Comparison of ENCODE assay signal across 21 cellular contexts in the genomic region with DNA sequence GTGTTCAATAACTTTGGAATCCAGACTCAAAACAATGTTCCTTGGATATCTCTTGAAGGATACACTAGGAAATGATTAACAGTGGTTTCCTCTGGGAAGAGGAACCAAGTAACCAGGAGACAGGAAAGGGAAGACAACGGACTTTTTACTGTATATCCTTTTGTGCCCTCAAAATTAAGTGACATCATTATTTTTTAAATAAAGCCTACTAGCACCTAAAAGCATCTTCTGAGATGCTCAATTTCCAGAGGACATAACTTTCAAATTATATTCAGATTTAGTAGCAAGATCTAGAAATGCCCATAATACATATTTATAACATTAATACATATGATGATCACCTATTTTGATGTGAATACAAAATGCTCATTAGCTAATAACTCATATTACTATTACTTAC. TPM values are rescaled to one million over a fixed set of nuclear protein-coding genes. Genes with fewer than 3 reads are reported as not detected.
A peak's percentile ranks its signal among the peaks of the same experiment; 100 is the strongest.
DNase-seq lines count a peak whose midpoint lies in the region; ATAC-seq, FAIRE-seq and TF ChIP-seq lines count a peak whose summit lies in the region.
"Had no signal": no experiment of that assay in that cellular context is flagged by ENCODE, and none has a peak within 500 bp of the region (broad histone marks: within the 10 kb centered on the region; RNA-seq: fewer than 3 reads in every experiment).

No MANE protein-coding gene starts in this region.

- H3K4me2 ChIP-seq in GM12878 (ENCODE audit: control insufficient read depth, insufficient read depth), result no peak overlapping the region
- H3K4me2 ChIP-seq in HepG2 (ENCODE audit: low read depth, low read length), result no peak overlapping the region
- H3K4me2 ChIP-seq in MM.1S (ENCODE audit: low read depth, low read length), result no peak overlapping the region

- no peaks in the 10 kb centered on the region for H3K9me3 Mint-ChIP-seq in activated naive CD8-positive, alpha-beta T cell treated with anti-CD3 and anti-CD28 coated beads, Interleukin-2, amount 50 U/mL, for 24 hours
- peaks cover 3% of the 10 kb centered on the region for H3K9me3 Mint-ChIP-seq in activated naive CD8-positive, alpha-beta T cell treated with anti-CD3 and anti-CD28 coated beads for 36 hours

- BruUV-seq in GM12878 (replicated peaks; lab: Mats Ljungman, UMichigan), result no TSS peak
- no TSS peak for BruUV-seq in HepG2 (replicated peaks; lab: Mats Ljungman, UMichigan)

- H3K9me3 ChIP-seq in GM12878 (replicated peaks; ENCODE audit: control insufficient read depth, insufficient read depth, low read length) (no peaks in the 10 kb centered on the region; the same call in 2 of the 3 replicates), HepG2 (ENCODE audit: low read length) (no peaks in the 10 kb centered on the region), upper lobe of right lung (no peaks in the 10 kb centered on the region), MM.1S (replicated peaks; ENCODE audit: insufficient read depth, low read length) (no peaks in the 10 kb centered on the region)

- DNase-seq in activated naive CD8-positive, alpha-beta T cell treated with anti-CD3 and anti-CD28 coated beads, Interleukin-2, amount 50 U/mL, for 24 hours, result no peak
- DNase-seq in activated naive CD8-positive, alpha-beta T cell treated with anti-CD3 and anti-CD28 coated beads for 36 hours, result no peak
- DNase-seq in GM12878 (ENCODE audit: low read depth, low spot score) (no peak), HepG2 (ENCODE audit: low spot score) (no peak), upper lobe of right lung (no peak), D341Med (ENCODE audit: low spot score) (no peak), MM.1S (no peak)
- DNase-seq: C1 segment of cervical spinal cord, DMS 273 treated with DMSO at 0.1 percent for 48 hours, GF-D8, H9, NCI-H1436 treated with DMSO at 0.1 percent for 48 hours, NCI-H2081 treated with DMSO at 0.1 percent for 48 hours, NCI-H2227 treated with DMSO at 0.1 percent for 48 hours, NCI-H524 treated with DMSO at 0.1 percent for 48 hours had no signal

- CTCF ChIA-PET in GM12878 (lab: Yijun Ruan, JAX) (interaction anchor here (0.6 to 0.7 kb wide), 2 partner anchors 159 to 1138 kb away, joined by 3 to 4 read pairs; no protein-coding TSS in a partner anchor), HepG2 (lab: Yijun Ruan, JAX; ENCODE audit: low intra/inter-chr PET ratio, low total read pairs) (no interaction called here)

- peak overlapping the region; percentile 57 for H3K27ac Mint-ChIP-seq in activated naive CD8-positive, alpha-beta T cell treated with anti-CD3 and anti-CD28 coated beads, Interleukin-2, amount 50 U/mL, for 24 hours
- no peak overlapping the region for H3K27ac Mint-ChIP-seq in activated naive CD8-positive, alpha-beta T cell treated with anti-CD3 and anti-CD28 coated beads for 36 hours

- no peak for ATAC-seq in activated naive CD8-positive, alpha-beta T cell treated with anti-CD3 and anti-CD28 coated beads, Interleukin-2, amount 50 U/mL, for 24 hours
- ATAC-seq in GM12878, result no peak
- ATAC-seq in HepG2, result no peak
- no peak for ATAC-seq in upper lobe of right lung
- ATAC-seq in GM19023 (IDR thresholded peaks at IDR 0.05; ENCODE audit: unreplicated experiment), result no peak
- ATAC-seq: Panc1, Right ventricle myocardium inferior had no signal

- TF ChIP-seq POLR2A in GM12878 (IDR thresholded peaks at IDR 0.05; ENCODE audit: low read depth, low read length), result no peak
- TF ChIP-seq POLR2A in HepG2 (IDR thresholded peaks at IDR 0.05; ENCODE audit: insufficient read depth in 1 of 2, low read depth in 2 of 2, low read length in 2 of 2), result no peak

- no peak for TF ChIP-seq RAD21 in GM12878 (IDR thresholded peaks at IDR 0.05; ENCODE audit: insufficient read depth, low read depth, low read length)
- TF ChIP-seq RAD21 in HepG2 (CRISPR knock-in tag; IDR thresholded peaks at IDR 0.05), result no peak

- no peak overlapping the region for H3K4me3 ChIP-seq in GM12878
- H3K4me3 ChIP-seq in HepG2 (replicated peaks in 1 of 3; ENCODE audit: insufficient read depth in 1 of 3, low read depth in 2 of 3, low read length in 3 of 3), result no peak overlapping the region
- H3K4me3 ChIP-seq in upper lobe of right lung, result no peak overlapping the region
- no peak overlapping the region for H3K4me3 ChIP-seq in MM.1S (ENCODE audit: low read length)

- no peak for FAIRE-seq in GM12878 (lab: Jason Lieb, UNC)
- FAIRE-seq in HepG2 (lab: Jason Lieb, UNC), result no peak
- FAIRE-seq: A204.1, GM19239, HTR-8/SVneo had no signal

- RAD21 ChIA-PET in GM12878 (lab: Charles Lee; ENCODE audit: unreplicated experiment), result no interaction called here

- no peak overlapping the region for H3K4me3 Mint-ChIP-seq in activated naive CD8-positive, alpha-beta T cell treated with anti-CD3 and anti-CD28 coated beads, Interleukin-2, amount 50 U/mL, for 24 hours
- no peak overlapping the region for H3K4me3 Mint-ChIP-seq in activated naive CD8-positive, alpha-beta T cell treated with anti-CD3 and anti-CD28 coated beads for 36 hours
- H3K4me3 Mint-ChIP-seq: H9 had no signal

- peaks cover 70% of the 10 kb centered on the region for H3K36me3 Mint-ChIP-seq in activated naive CD8-positive, alpha-beta T cell treated with anti-CD3 and anti-CD28 coated beads, Interleukin-2, amount 50 U/mL, for 24 hours (ENCODE audit: low read depth)
- peaks cover 48% of the 10 kb centered on the region for H3K36me3 Mint-ChIP-seq in activated naive CD8-positive, alpha-beta T cell treated with anti-CD3 and anti-CD28 coated beads for 36 hours

- H3K9ac ChIP-seq in GM12878 (ENCODE audit: control insufficient read depth, insufficient read depth, low read length) (no peak overlapping the region), HepG2 (ENCODE audit: insufficient read depth, low read depth, low read length) (no peak overlapping the region), MM.1S (ENCODE audit: low read length) (no peak overlapping the region)

- peaks cover 70% of the 10 kb centered on the region for H3K79me2 ChIP-seq in GM12878 (ENCODE audit: control insufficient read depth, insufficient read depth, low read length)
- H3K79me2 ChIP-seq in HepG2 (ENCODE audit: insufficient read depth, low read length), result peaks cover 97% of the 10 kb centered on the region
- peaks cover 85% of the 10 kb centered on the region for H3K79me2 ChIP-seq in MM.1S (ENCODE audit: low read length)

- H3K4me1 ChIP-seq in GM12878 (ENCODE audit: control insufficient read depth, insufficient read depth, low read length) (peaks cover 6% of the 10 kb centered on the region; the same call in 1 of the 2 replicates), HepG2 (ENCODE audit: insufficient read depth, low read length) (peaks cover 86% of the 10 kb centered on the region), upper lobe of right lung (peaks cover 43% of the 10 kb centered on the region), MM.1S (ENCODE audit: low read length) (no peaks in the 10 kb centered on the region)

- no peaks in the 10 kb centered on the region for H3K27me3 ChIP-seq in GM12878 (replicated peaks in 1 of 2; ENCODE audit: control insufficient read depth in 2 of 2, insufficient read depth in 2 of 2, low read length in 1 of 2)
- no peaks in the 10 kb centered on the region; a peak in 1 of 5 replicates for H3K27me3 ChIP-seq in HepG2 (ENCODE audit: control insufficient read depth in 1 of 2, insufficient read depth in 2 of 2, low read length in 2 of 2)
- H3K27me3 ChIP-seq in upper lobe of right lung, result no peaks in the 10 kb centered on the region
- no peaks in the 10 kb centered on the region for H3K27me3 ChIP-seq in MM.1S (replicated peaks; ENCODE audit: insufficient read depth, low read length)

- SMC1A ChIA-PET in GM12878 (lab: Charles Lee; ENCODE audit: uncharacterized antibody, unreplicated experiment), result no interaction called here

- 97% methylated on average over 1 of the region's 1 CpG for WGBS in GM12878 (ENCODE audit: insufficient coverage, insufficient replicate concordance, low lambda C conversion rate, missing lambda C conversion rate)
- 98% methylated on average over 1 of the region's 1 CpG for WGBS in HepG2 (ENCODE audit: low lambda C conversion rate)

- intact Hi-C loops in GM12878 (cut with micrococcal nuclease; ENCODE audit: unreplicated experiment), result no loop called here
- intact Hi-C loops in HepG2 (cut with micrococcal nuclease; ENCODE audit: unreplicated experiment), result loop anchor here (10.0 kb wide), 1 partner anchor 1004 kb away; the partner anchor contains the start of genes RNU6-7 and RNU6-8
- intact Hi-C loops in upper lobe of right lung (cut with DNase I), result no loop called here

- TF ChIP-seq CTCF in GM12878 (IDR thresholded peaks at IDR 0.05 in 2 of 3, conservative IDR thresholded peaks at IDR 0.05 in 1 of 3; ENCODE audit: control insufficient read depth in 2 of 3, extremely low read depth in 1 of 3, insufficient read depth in 1 of 3, low read depth in 3 of 3, low read length in 3 of 3), result no peak
- no peak for TF ChIP-seq CTCF in HepG2 (CRISPR knock-in tag; IDR thresholded peaks at IDR 0.05)
- no peak for TF ChIP-seq CTCF in upper lobe of right lung (IDR thresholded peaks at IDR 0.05)
- TF ChIP-seq CTCF in MM.1S (IDR thresholded peaks at IDR 0.05; ENCODE audit: low read length), result no peak

- peaks cover 69% of the 10 kb centered on the region for H3K4me1 Mint-ChIP-seq in activated naive CD8-positive, alpha-beta T cell treated with anti-CD3 and anti-CD28 coated beads, Interleukin-2, amount 50 U/mL, for 24 hours
- peaks cover 54% of the 10 kb centered on the region for H3K4me1 Mint-ChIP-seq in activated naive CD8-positive, alpha-beta T cell treated with anti-CD3 and anti-CD28 coated beads for 36 hours

- H2AFZ ChIP-seq in GM12878 (ENCODE audit: control insufficient read depth, low read depth, low read length), result no peak overlapping the region
- H2AFZ ChIP-seq in HepG2 (ENCODE audit: low read length), result no peak overlapping the region
- H2AFZ ChIP-seq in MM.1S (ENCODE audit: low read length), result no peak overlapping the region

- no peak for TF ChIP-seq EP300 in GM12878 (IDR thresholded peaks at IDR 0.05; ENCODE audit: borderline replicate concordance in 1 of 2, control insufficient read depth in 1 of 2, low read depth in 2 of 2, low read length in 2 of 2)
- TF ChIP-seq EP300 in HepG2 (IDR thresholded peaks at IDR 0.05; ENCODE audit: low read depth in 2 of 2, low read length in 2 of 2), result no peak
- TF ChIP-seq EP300 in HepG2 (CRISPR knock-in tag; IDR thresholded peaks at IDR 0.05; ENCODE audit: borderline replicate concordance), result no peak

- no peaks in the 10 kb centered on the region for H3K27me3 Mint-ChIP-seq in activated naive CD8-positive, alpha-beta T cell treated with anti-CD3 and anti-CD28 coated beads, Interleukin-2, amount 50 U/mL, for 24 hours
- no peaks in the 10 kb centered on the region for H3K27me3 Mint-ChIP-seq in activated naive CD8-positive, alpha-beta T cell treated with anti-CD3 and anti-CD28 coated beads for 36 hours

- in situ Hi-C loops in GM12878 (cut with MboI) (no loop called here), HepG2 (cut with HindIII; ENCODE audit: extremely low pct_ligation_motif_present, low pct_unique_long_range_greater_than_20kb) (no loop called here)

- H3K36me3 ChIP-seq in GM12878 (ENCODE audit: control insufficient read depth in 2 of 2, insufficient read depth in 2 of 2, low read length in 1 of 2), result peaks cover 0 to 14% of the 10 kb centered on the region in 2 experiments; a peak in 2 of 4 replicates
- peaks cover 15 to 57% of the 10 kb centered on the region in 2 experiments for H3K36me3 ChIP-seq in HepG2 (replicated peaks in 1 of 2; ENCODE audit: control insufficient read depth in 1 of 2, insufficient read depth in 2 of 2, low read length in 2 of 2)
- peaks cover 31% of the 10 kb centered on the region for H3K36me3 ChIP-seq in upper lobe of right lung
- H3K36me3 ChIP-seq in MM.1S (replicated peaks; ENCODE audit: insufficient read depth, low read length), result no peaks in the 10 kb centered on the region

- no peak overlapping the region for H3K27ac ChIP-seq in GM12878 (ENCODE audit: control insufficient read depth, insufficient read depth)
- H3K27ac ChIP-seq in HepG2 (ENCODE audit: extremely low read length, insufficient read depth, low read length), result no peak overlapping the region
- H3K27ac ChIP-seq in upper lobe of right lung, result peak overlapping the region; percentile 3
- H3K27ac ChIP-seq in MM.1S (ENCODE audit: low read length), result no peak overlapping the region

- 0 out of 2 replicates have a peak, but pooled peaks cover under 1% of the 10 kb centered on the region for H3F3A ChIP-seq in MM.1S (ENCODE audit: insufficient read depth, low read length)

- H3K9me2 ChIP-seq in MM.1S (replicated peaks; ENCODE audit: insufficient read depth, low read length), result no peaks in the 10 kb centered on the region

- H4K20me1 ChIP-seq in GM12878 (ENCODE audit: control insufficient read depth, insufficient read depth) (no peaks in the 10 kb centered on the region; the same call in 1 of the 2 replicates), HepG2 (ENCODE audit: insufficient read depth, low read length) (peaks cover 53% of the 10 kb centered on the region), MM.1S (ENCODE audit: insufficient read depth, low read length) (no peaks in the 10 kb centered on the region)

- POLR2A ChIA-PET in GM12878 (lab: Charles Lee) (interaction anchor here (1.0 to 1.2 kb wide), 2 partner anchors 63 to 219 kb away, joined by 3 read pairs; partner anchors contain the start of gene HEATR5A), HepG2 (lab: Yijun Ruan, JAX) (interaction anchor here (0.7 kb wide), 1 partner anchor 11 kb away, joined by 4 read pairs; no protein-coding TSS in a partner anchor)

RNA-seq across cellular contexts. Expression of gene HECTD1, which starts 6.5 kb away (rescaled TPM):
- 10 to 100 TPM; 78.6 to 89.2 TPM for total RNA-seq in activated naive CD8-positive, alpha-beta T cell treated with anti-CD3 and anti-CD28 coated beads for 36 hours
- total RNA-seq in GM12878 (2013; cell fraction: nucleolus; rRNA removed), result 424 and 467 TPM in 2 replicates
- total RNA-seq in GM12878 (2014; rRNA removed) (72.6 and 89.9 TPM in 2 replicates), GM12878 (2014; rRNA removed; fragmentation: Illumina TruSeq; extraction: Trizol) (99.1 and 104 TPM in 2 replicates), GM12878 (2021) (82.3 and 85.5 TPM in 2 replicates), HepG2 (2016; rRNA removed; fragmentation: Illumina TruSeq; extraction: Trizol) (560 and 761 TPM in 2 replicates), upper lobe of right lung (161 TPM)
- 39.7 TPM for polyA plus RNA-seq in GM12878 (2011; ENCODE audit: low read depth)
- polyA plus RNA-seq in GM12878 (2011; rRNA removed) (116 and 120 TPM in 2 replicates), GM12878 (2014; fragmentation: Illumina TruSeq; extraction: Trizol) (65.5 and 80.6 TPM in 2 replicates), GM12878 (2014; fragmentation: Nextera tagmentation; extraction: Ambion mirVana) (10 to 100 TPM; 27.3 to 27.4 TPM), GM12878 (2014; rRNA removed) (41.7 and 50.0 TPM in 2 replicates), GM12878 (2016; fragmentation: Nextera tagmentation; extraction: Ambion mirVana) (10 to 100 TPM; 34.6 to 42.6 TPM), HepG2 (2011; rRNA removed) (251 and 312 TPM in 2 replicates)
- 58.4 and 59.6 TPM in 2 replicates for polyA plus RNA-seq in GM12878 (2011; cell fraction: cytosol; rRNA removed)
- 122 and 143 TPM in 2 replicates for polyA plus RNA-seq in GM12878 (2011; cell fraction: nucleus; rRNA removed)
- 37.8 and 45.9 TPM in 2 replicates for polyA plus RNA-seq in GM12878 (2012)
- polyA minus RNA-seq in GM12878 (2011; rRNA and poly(A)+ RNA removed), result 278 and 310 TPM in 2 replicates
- polyA minus RNA-seq in GM12878 (2011; cell fraction: cytosol; rRNA and poly(A)+ RNA removed), result 75.9 and 78.3 TPM in 2 replicates
- 107 and 172 TPM in 2 replicates for polyA minus RNA-seq in GM12878 (2011; cell fraction: nucleus; rRNA and poly(A)+ RNA removed)
- 152 and 185 TPM in 2 replicates for total RNA-seq in HepG2 (2016; cell fraction: cytosol; rRNA removed; fragmentation: Illumina TruSeq; extraction: Trizol; ENCODE audit: low read depth)
- 547 and 739 TPM in 2 replicates for total RNA-seq in HepG2 (2016; cell fraction: insoluble cytoplasmic fraction; rRNA removed; fragmentation: Illumina TruSeq; extraction: Trizol)
- total RNA-seq in HepG2 (2016; cell fraction: membrane; rRNA removed; fragmentation: Illumina TruSeq; extraction: Trizol), result 193 and 217 TPM in 2 replicates
- 529 and 592 TPM in 2 replicates for total RNA-seq in HepG2 (2016; cell fraction: nucleus; rRNA removed; fragmentation: Illumina TruSeq; extraction: Trizol)
- polyA plus RNA-seq in HepG2 (2011; cell fraction: cytosol; rRNA removed), result 136 and 176 TPM in 2 replicates
- polyA plus RNA-seq in HepG2 (2011; cell fraction: nucleus; rRNA removed), result 261 and 311 TPM in 2 replicates
- 201 and 210 TPM in 2 replicates for polyA plus RNA-seq in HepG2 (2012)
- polyA plus RNA-seq in HepG2 (2016; cell fraction: cytosol; fragmentation: Illumina TruSeq; extraction: Trizol; ENCODE audit: low read depth), result 18.3 and 18.5 TPM in 2 replicates
- 345 and 361 TPM in 2 replicates for polyA plus RNA-seq in HepG2 (2016; cell fraction: insoluble cytoplasmic fraction; fragmentation: Illumina TruSeq; extraction: Trizol; ENCODE audit: low read depth)
- polyA plus RNA-seq in HepG2 (2016; cell fraction: membrane; fragmentation: Illumina TruSeq; extraction: Trizol; ENCODE audit: low read depth), result 42.8 and 42.9 TPM in 2 replicates
- polyA plus RNA-seq in HepG2 (2016; cell fraction: nucleus; fragmentation: Illumina TruSeq; extraction: Trizol; ENCODE audit: insufficient read depth, low read depth), result 433 and 489 TPM in 2 replicates
- polyA minus RNA-seq in HepG2 (2011; rRNA and poly(A)+ RNA removed; ENCODE audit: low replicate concordance), result 372 and 1,089 TPM in 2 replicates
- polyA minus RNA-seq in HepG2 (2011; cell fraction: cytosol; rRNA and poly(A)+ RNA removed), result 426 and 459 TPM in 2 replicates
- polyA minus RNA-seq in HepG2 (2011; cell fraction: nucleus; rRNA and poly(A)+ RNA removed), result 772 and 919 TPM in 2 replicates
